Comparison of ENCODE assay signal across 25 cellular contexts in genomic region chr15:38323895-38324294, GRCh38.
"Had no signal": no experiment of that assay in that cellular context is flagged by ENCODE, and none has a peak within 500 bp of the region (broad histone marks: within the 10 kb centered on the region; RNA-seq: fewer than 3 reads in every experiment).

No MANE protein-coding gene starts in this region.

- H3K4me1 ChIP-seq: Peyer's patch, SJSA1 had no signal

- DNase-seq: KBM-7, MV-4-11, NCI-H1048, NCI-H1105, NCI-H1417, NCI-H1436 treated with DMSO at 0.1 percent for 48 hours, NCI-H1694, NCI-H1930, NCI-H2081 treated with DMSO at 0.1 percent for 48 hours, NCI-H2171, NCI-H226, NCI-H446, NCI-H510A, NCI-H524 treated with DMSO at 0.1 percent for 48 hours, NCI-H69, NCI-H774, PC-3, Peyer's patch, SIG-M5, SW 1271, T-cell had no signal

- H3K27ac ChIP-seq: HL-60, Peyer's patch, SJSA1, SK-N-MC had no signal

- H3K27me3 ChIP-seq: Peyer's patch, SJSA1 had no signal

- ATAC-seq: PC-3, Right ventricle myocardium inferior, T-cell had no signal

- H3K9me3 ChIP-seq: Peyer's patch, SJSA1 had no signal

- H3K4me3 ChIP-seq: Peyer's patch, SJSA1, SK-N-MC had no signal
